Comparison of ENCODE assay signal across 1 cellular context in genomic region chr14:23094666-23095195, GRCh38.
TF ChIP-seq lines count a peak whose summit lies in the region.

Gene ACIN1 (minus strand): TSS chr14:23095136. CDS start chr14:23095112, 24 bp downstream.

TF ChIP-seq in HepG2, 621 proteins besides CTCF, POLR2A, EP300 and RAD21 (continued from another document and continues in another):
- TF ChIP-seq ZNF354B (CRISPR knock-in tag; IDR thresholded peaks at IDR 0.05) (peak; percentile 98), MXD3 (CRISPR knock-in tag; IDR thresholded peaks at IDR 0.05) (peak; percentile 97), ZNF781 (CRISPR knock-in tag; IDR thresholded peaks at IDR 0.05; ENCODE audit: borderline replicate concordance, not compliant biosample characterization) (peak; percentile 100), DR1 (CRISPR knock-in tag; IDR thresholded peaks at IDR 0.05) (no peak; the same call in 1 of the 2 replicates), E2F2 (CRISPR knock-in tag; IDR thresholded peaks at IDR 0.05; ENCODE audit: borderline replicate concordance) (peak; percentile 96; the same call in 1 of the 2 replicates), CREBL2 (CRISPR knock-in tag; IDR thresholded peaks at IDR 0.05; ENCODE audit: borderline replicate concordance) (peak; percentile 97), YEATS4 (CRISPR knock-in tag; IDR thresholded peaks at IDR 0.05; ENCODE audit: borderline replicate concordance) (peak; percentile 90), THYN1 (CRISPR knock-in tag; IDR thresholded peaks at IDR 0.05; ENCODE audit: borderline replicate concordance, low read depth) (peak; percentile 94; the same call in 1 of the 2 replicates), ZNF34 (CRISPR knock-in tag; IDR thresholded peaks at IDR 0.05; ENCODE audit: borderline replicate concordance) (peak; percentile 100), ARID4A (CRISPR knock-in tag; IDR thresholded peaks at IDR 0.05; ENCODE audit: borderline replicate concordance) (peak; percentile 93), ATF7 (IDR thresholded peaks at IDR 0.05) (no peak), ATF7 (CRISPR knock-in tag; IDR thresholded peaks at IDR 0.05) (peak; percentile 93), FOXK1 (CRISPR knock-in tag; IDR thresholded peaks at IDR 0.05; ENCODE audit: borderline replicate concordance, low read depth) (peak; percentile 88; the same call in 1 of the 2 replicates), CHCHD3 (CRISPR knock-in tag; IDR thresholded peaks at IDR 0.05) (peak; percentile 75; the same call in 1 of the 2 replicates), NFE2L1 (CRISPR knock-in tag; IDR thresholded peaks at IDR 0.05; ENCODE audit: borderline replicate concordance) (peak; percentile 97; the same call in 1 of the 2 replicates), KLF6 (CRISPR knock-in tag; IDR thresholded peaks at IDR 0.05) (peak; percentile 75; the same call in 1 of the 2 replicates), ZNF563 (CRISPR knock-in tag; IDR thresholded peaks at IDR 0.05) (peak; percentile 99), ATF3 (CRISPR knock-in tag; IDR thresholded peaks at IDR 0.05) (peak; percentile 59; the same call in 1 of the 2 replicates), ELF4 (CRISPR knock-in tag; IDR thresholded peaks at IDR 0.05; ENCODE audit: borderline replicate concordance) (peak; percentile 98; the same call in 1 of the 2 replicates), NR1H2 (CRISPR knock-in tag; IDR thresholded peaks at IDR 0.05; ENCODE audit: borderline replicate concordance, low read depth) (peak; percentile 94; the same call in 1 of the 2 replicates), FOXA1 (IDR thresholded peaks at IDR 0.05) (no peak), FOXA1 (CRISPR knock-in tag; IDR thresholded peaks at IDR 0.05) (peak; percentile 44; the same call in 1 of the 2 replicates), ZNF768 (CRISPR knock-in tag; IDR thresholded peaks at IDR 0.05) (peak; percentile 95), NCOA2 (CRISPR knock-in tag; IDR thresholded peaks at IDR 0.05) (peak; percentile 63; the same call in 1 of the 2 replicates), GMEB2 (CRISPR knock-in tag; IDR thresholded peaks at IDR 0.05; ENCODE audit: low read depth) (peak; percentile 18; the same call in 1 of the 2 replicates), ZFX (CRISPR knock-in tag; IDR thresholded peaks at IDR 0.05; ENCODE audit: low read depth) (peak; percentile 93), CBFB (CRISPR knock-in tag; IDR thresholded peaks at IDR 0.05) (0 out of 2 replicates have a peak, but pooled peaks have one; percentile 80), ATF2 (CRISPR knock-in tag; IDR thresholded peaks at IDR 0.05) (peak; percentile 63; the same call in 1 of the 2 replicates), ZNF639 (CRISPR knock-in tag; conservative IDR thresholded peaks at IDR 0.05) (peak; percentile 64; the same call in 1 of the 2 replicates), ZNF746 (CRISPR knock-in tag; IDR thresholded peaks at IDR 0.05) (peak; percentile 82), TMF1 (CRISPR knock-in tag; IDR thresholded peaks at IDR 0.05; ENCODE audit: low read depth) (peak; percentile 99), ZNF142 (CRISPR knock-in tag; IDR thresholded peaks at IDR 0.05) (peak; percentile 90), ZSCAN29 (CRISPR knock-in tag; conservative IDR thresholded peaks at IDR 0.05) (peak; percentile 96), MAZ (IDR thresholded peaks at IDR 0.05; ENCODE audit: borderline replicate concordance, low read depth, low read length) (no peak; the same call in none of the 2 replicates), MAZ (CRISPR knock-in tag; IDR thresholded peaks at IDR 0.05; ENCODE audit: low read depth) (peak; percentile 96), MED1 (CRISPR knock-in tag; IDR thresholded peaks at IDR 0.05) (peak; percentile 82; the same call in 1 of the 2 replicates), ZNF547 (CRISPR knock-in tag; IDR thresholded peaks at IDR 0.05) (peak; percentile 96), RFX3 (CRISPR knock-in tag; IDR thresholded peaks at IDR 0.05) (0 out of 2 replicates have a peak, but pooled peaks have one; percentile 30), SSRP1 (CRISPR knock-in tag; IDR thresholded peaks at IDR 0.05) (no peak), ZNF230 (CRISPR knock-in tag; IDR thresholded peaks at IDR 0.05) (peak; percentile 100), JUND (CRISPR knock-in tag; IDR thresholded peaks at IDR 0.05) (0 out of 2 replicates have a peak, but pooled peaks have one; percentile 73), POGZ (CRISPR knock-in tag; IDR thresholded peaks at IDR 0.05) (peak; percentile 76; the same call in 1 of the 2 replicates), ZNF740 (CRISPR knock-in tag; IDR thresholded peaks at IDR 0.05) (peak; percentile 77), ZNF569 (CRISPR knock-in tag; IDR thresholded peaks at IDR 0.05; ENCODE audit: borderline replicate concordance) (peak; percentile 87; the same call in 1 of the 2 replicates), SIX1 (CRISPR knock-in tag; IDR thresholded peaks at IDR 0.05; ENCODE audit: borderline replicate concordance) (peak; percentile 67; the same call in 1 of the 2 replicates), ZNF556 (CRISPR knock-in tag; IDR thresholded peaks at IDR 0.05; ENCODE audit: borderline replicate concordance) (peak; percentile 98), ZSCAN20 (CRISPR knock-in tag; IDR thresholded peaks at IDR 0.05; ENCODE audit: borderline replicate concordance) (peak; percentile 98), HHEX (CRISPR knock-in tag; IDR thresholded peaks at IDR 0.05) (0 out of 2 replicates have a peak, but pooled peaks have one; percentile 21)
